ENCODE assay signal across 1 cellular context in the genomic region with DNA sequence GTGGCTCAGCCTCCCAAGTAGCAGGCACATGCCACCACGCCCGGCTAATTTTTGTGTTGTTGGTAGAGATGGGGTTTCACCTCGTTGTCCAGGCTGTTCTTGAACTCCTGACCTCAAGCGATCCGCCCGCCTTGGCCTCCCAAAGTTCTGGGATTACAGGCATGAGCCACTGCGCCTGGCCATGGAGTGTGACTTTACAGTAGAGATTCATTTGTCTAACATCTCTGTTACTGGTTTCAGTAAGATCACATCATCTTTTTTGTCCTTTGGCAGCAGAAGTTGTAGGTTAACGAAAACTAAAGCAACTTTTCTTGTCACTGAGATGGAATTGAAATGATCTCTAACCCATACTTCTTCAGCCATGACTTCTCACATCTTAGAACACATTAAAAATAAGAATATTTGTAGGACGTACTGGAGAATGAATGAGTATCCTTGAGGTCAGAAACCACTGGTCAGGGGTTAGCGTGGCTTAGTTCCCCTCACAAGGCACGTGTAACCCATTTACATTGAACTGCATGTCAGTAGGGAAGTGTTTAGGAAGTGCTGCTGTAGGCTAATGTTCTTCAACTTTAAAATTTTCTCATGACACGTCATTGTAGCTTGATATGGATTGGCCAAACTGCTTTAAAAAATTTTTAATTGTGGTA.
TF ChIP-seq lines count a peak whose summit lies in the region.

No MANE protein-coding gene starts in this region.

TF ChIP-seq in GM12878, 131 proteins besides CTCF, POLR2A, EP300 and RAD21 (continued from another document):
- TF ChIP-seq NFXL1 (IDR thresholded peaks at IDR 0.05; ENCODE audit: borderline replicate concordance), result no peak
- TF ChIP-seq BHLHE40 (IDR thresholded peaks at IDR 0.05; ENCODE audit: borderline replicate concordance in 1 of 2, low read depth in 2 of 2, low read length in 1 of 2), result peak; percentile 90 to 92
- no peak for TF ChIP-seq HCFC1 (IDR thresholded peaks at IDR 0.05; ENCODE audit: low read length)
- TF ChIP-seq POLR2AphosphoS5 (IDR thresholded peaks at IDR 0.05; ENCODE audit: low read length), result no peak
- TF ChIP-seq NR2F1 (conservative IDR thresholded peaks at IDR 0.05), result 0 out of 2 replicates have a peak, but pooled peaks have one; percentile 44
- no peak for TF ChIP-seq RBBP5 (conservative IDR thresholded peaks at IDR 0.05)
- no peak for TF ChIP-seq BCL11A (IDR thresholded peaks at IDR 0.05; ENCODE audit: low read depth, low read length)
- TF ChIP-seq ATF7 (IDR thresholded peaks at IDR 0.05; ENCODE audit: low read depth), result no peak
- no peak for TF ChIP-seq SREBF2 (IDR thresholded peaks at IDR 0.05; ENCODE audit: low read length)
- TF ChIP-seq, protein P1, sequence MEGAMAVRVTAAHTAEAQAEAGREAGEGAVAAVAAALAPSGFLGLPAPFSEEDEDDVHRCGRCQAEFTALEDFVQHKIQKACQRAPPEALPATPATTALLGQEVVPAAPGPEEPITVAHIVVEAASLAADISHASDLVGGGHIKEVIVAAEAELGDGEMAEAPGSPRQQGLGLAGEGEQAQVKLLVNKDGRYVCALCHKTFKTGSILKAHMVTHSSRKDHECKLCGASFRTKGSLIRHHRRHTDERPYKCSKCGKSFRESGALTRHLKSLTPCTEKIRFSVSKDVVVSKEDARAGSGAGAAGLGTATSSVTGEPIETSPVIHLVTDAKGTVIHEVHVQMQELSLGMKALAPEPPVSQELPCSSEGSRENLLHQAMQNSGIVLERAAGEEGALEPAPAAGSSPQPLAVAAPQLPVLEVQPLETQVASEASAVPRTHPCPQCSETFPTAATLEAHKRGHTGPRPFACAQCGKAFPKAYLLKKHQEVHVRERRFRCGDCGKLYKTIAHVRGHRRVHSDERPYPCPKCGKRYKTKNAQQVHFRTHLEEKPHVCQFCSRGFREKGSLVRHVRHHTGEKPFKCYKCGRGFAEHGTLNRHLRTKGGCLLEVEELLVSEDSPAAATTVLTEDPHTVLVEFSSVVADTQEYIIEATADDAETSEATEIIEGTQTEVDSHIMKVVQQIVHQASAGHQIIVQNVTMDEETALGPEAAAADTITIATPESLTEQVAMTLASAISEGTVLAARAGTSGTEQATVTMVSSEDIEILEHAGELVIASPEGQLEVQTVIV (IDR thresholded peaks at IDR 0.05; ENCODE audit: borderline replicate concordance, partially characterized antibody), result no peak
- no peak for TF ChIP-seq SMC3 (IDR thresholded peaks at IDR 0.05; ENCODE audit: borderline replicate concordance, low read length)
- TF ChIP-seq TARDBP (IDR thresholded peaks at IDR 0.05; ENCODE audit: borderline replicate concordance), result no peak
- TF ChIP-seq ASH2L (IDR thresholded peaks at IDR 0.05; ENCODE audit: borderline replicate concordance, low read depth), result no peak
- no peak for TF ChIP-seq SUZ12 (IDR thresholded peaks at IDR 0.05; ENCODE audit: unreplicated experiment)
- TF ChIP-seq CBFB (IDR thresholded peaks at IDR 0.05; ENCODE audit: low read depth), result 0 out of 2 replicates have a peak, but pooled peaks have one; percentile 20
- TF ChIP-seq PML (IDR thresholded peaks at IDR 0.05; ENCODE audit: low read length), result peak; percentile 33; the same call in 1 of the 2 replicates
- TF ChIP-seq SMAD1 (IDR thresholded peaks at IDR 0.05; ENCODE audit: low read depth, partially characterized antibody), result no peak
- no peak for TF ChIP-seq BACH1 (IDR thresholded peaks at IDR 0.05; ENCODE audit: borderline replicate concordance)
- no peak for TF ChIP-seq MEF2B (IDR thresholded peaks at IDR 0.05; ENCODE audit: partially characterized antibody, poor library complexity, severe bottlenecking)
- TF ChIP-seq MTA2 (IDR thresholded peaks at IDR 0.05; ENCODE audit: low read depth), result no peak
- no peak for TF ChIP-seq TBL1XR1 (IDR thresholded peaks at IDR 0.05; ENCODE audit: low read depth, low read length)
- TF ChIP-seq GABPA (IDR thresholded peaks at IDR 0.05; ENCODE audit: low read depth), result no peak
- no peak for TF ChIP-seq TAF1 (IDR thresholded peaks at IDR 0.05; ENCODE audit: borderline replicate concordance, low read depth, low read length)
- TF ChIP-seq STAT3 (IDR thresholded peaks at IDR 0.05; ENCODE audit: low read depth, low read length), result no peak
- peak in 1 of 2 experiments; percentile 43; a peak in 2 of 4 replicates for TF ChIP-seq IKZF2 (IDR thresholded peaks at IDR 0.05)
- TF ChIP-seq, protein P2, sequence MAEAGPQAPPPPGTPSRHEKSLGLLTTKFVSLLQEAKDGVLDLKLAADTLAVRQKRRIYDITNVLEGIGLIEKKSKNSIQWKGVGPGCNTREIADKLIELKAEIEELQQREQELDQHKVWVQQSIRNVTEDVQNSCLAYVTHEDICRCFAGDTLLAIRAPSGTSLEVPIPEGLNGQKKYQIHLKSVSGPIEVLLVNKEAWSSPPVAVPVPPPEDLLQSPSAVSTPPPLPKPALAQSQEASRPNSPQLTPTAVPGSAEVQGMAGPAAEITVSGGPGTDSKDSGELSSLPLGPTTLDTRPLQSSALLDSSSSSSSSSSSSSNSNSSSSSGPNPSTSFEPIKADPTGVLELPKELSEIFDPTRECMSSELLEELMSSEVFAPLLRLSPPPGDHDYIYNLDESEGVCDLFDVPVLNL (IDR thresholded peaks at IDR 0.05; ENCODE audit: low read depth, low read length), result no peak
- no peak for TF ChIP-seq BMI1 (IDR thresholded peaks at IDR 0.05; ENCODE audit: borderline replicate concordance)
- no peak for TF ChIP-seq ZNF384 (IDR thresholded peaks at IDR 0.05; ENCODE audit: borderline replicate concordance, low read depth, low read length)
- TF ChIP-seq, protein P3, sequence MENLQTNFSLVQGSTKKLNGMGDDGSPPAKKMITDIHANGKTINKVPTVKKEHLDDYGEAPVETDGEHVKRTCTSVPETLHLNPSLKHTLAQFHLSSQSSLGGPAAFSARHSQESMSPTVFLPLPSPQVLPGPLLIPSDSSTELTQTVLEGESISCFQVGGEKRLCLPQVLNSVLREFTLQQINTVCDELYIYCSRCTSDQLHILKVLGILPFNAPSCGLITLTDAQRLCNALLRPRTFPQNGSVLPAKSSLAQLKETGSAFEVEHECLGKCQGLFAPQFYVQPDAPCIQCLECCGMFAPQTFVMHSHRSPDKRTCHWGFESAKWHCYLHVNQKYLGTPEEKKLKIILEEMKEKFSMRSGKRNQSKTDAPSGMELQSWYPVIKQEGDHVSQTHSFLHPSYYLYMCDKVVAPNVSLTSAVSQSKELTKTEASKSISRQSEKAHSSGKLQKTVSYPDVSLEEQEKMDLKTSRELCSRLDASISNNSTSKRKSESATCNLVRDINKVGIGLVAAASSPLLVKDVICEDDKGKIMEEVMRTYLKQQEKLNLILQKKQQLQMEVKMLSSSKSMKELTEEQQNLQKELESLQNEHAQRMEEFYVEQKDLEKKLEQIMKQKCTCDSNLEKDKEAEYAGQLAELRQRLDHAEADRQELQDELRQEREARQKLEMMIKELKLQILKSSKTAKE (IDR thresholded peaks at IDR 0.05; ENCODE audit: low read depth, poor library complexity, severe bottlenecking), result no peak
- TF ChIP-seq, protein P4, sequence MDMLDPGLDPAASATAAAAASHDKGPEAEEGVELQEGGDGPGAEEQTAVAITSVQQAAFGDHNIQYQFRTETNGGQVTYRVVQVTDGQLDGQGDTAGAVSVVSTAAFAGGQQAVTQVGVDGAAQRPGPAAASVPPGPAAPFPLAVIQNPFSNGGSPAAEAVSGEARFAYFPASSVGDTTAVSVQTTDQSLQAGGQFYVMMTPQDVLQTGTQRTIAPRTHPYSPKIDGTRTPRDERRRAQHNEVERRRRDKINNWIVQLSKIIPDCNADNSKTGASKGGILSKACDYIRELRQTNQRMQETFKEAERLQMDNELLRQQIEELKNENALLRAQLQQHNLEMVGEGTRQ (IDR thresholded peaks at IDR 0.05; ENCODE audit: borderline replicate concordance, low read depth, low read length), result no peak
- no peak for TF ChIP-seq WRNIP1 (IDR thresholded peaks at IDR 0.05; ENCODE audit: borderline replicate concordance, low read depth, low read length)
- no peak for TF ChIP-seq CHD2 (IDR thresholded peaks at IDR 0.05; ENCODE audit: borderline replicate concordance, low read depth, low read length)
- TF ChIP-seq SIX5 (IDR thresholded peaks at IDR 0.05; ENCODE audit: low read depth, low read length, severe bottlenecking), result no peak
- TF ChIP-seq, protein P5, sequence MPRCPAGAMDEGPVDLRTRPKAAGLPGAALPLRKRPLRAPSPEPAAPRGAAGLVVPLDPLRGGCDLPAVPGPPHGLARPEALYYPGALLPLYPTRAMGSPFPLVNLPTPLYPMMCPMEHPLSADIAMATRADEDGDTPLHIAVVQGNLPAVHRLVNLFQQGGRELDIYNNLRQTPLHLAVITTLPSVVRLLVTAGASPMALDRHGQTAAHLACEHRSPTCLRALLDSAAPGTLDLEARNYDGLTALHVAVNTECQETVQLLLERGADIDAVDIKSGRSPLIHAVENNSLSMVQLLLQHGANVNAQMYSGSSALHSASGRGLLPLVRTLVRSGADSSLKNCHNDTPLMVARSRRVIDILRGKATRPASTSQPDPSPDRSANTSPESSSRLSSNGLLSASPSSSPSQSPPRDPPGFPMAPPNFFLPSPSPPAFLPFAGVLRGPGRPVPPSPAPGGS (IDR thresholded peaks at IDR 0.05; ENCODE audit: borderline replicate concordance, insufficient read depth, low read depth, low read length, poor library complexity, severe bottlenecking), result no peak
- TF ChIP-seq, protein P6, sequence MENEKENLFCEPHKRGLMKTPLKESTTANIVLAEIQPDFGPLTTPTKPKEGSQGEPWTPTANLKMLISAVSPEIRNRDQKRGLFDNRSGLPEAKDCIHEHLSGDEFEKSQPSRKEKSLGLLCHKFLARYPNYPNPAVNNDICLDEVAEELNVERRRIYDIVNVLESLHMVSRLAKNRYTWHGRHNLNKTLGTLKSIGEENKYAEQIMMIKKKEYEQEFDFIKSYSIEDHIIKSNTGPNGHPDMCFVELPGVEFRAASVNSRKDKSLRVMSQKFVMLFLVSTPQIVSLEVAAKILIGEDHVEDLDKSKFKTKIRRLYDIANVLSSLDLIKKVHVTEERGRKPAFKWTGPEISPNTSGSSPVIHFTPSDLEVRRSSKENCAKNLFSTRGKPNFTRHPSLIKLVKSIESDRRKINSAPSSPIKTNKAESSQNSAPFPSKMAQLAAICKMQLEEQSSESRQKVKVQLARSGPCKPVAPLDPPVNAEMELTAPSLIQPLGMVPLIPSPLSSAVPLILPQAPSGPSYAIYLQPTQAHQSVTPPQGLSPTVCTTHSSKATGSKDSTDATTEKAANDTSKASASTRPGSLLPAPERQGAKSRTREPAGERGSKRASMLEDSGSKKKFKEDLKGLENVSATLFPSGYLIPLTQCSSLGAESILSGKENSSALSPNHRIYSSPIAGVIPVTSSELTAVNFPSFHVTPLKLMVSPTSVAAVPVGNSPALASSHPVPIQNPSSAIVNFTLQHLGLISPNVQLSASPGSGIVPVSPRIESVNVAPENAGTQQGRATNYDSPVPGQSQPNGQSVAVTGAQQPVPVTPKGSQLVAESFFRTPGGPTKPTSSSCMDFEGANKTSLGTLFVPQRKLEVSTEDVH (IDR thresholded peaks at IDR 0.05; ENCODE audit: low read depth, partially characterized antibody), result no peak
- TF ChIP-seq CEBPB (IDR thresholded peaks at IDR 0.05; ENCODE audit: borderline replicate concordance in 1 of 2, low read depth in 2 of 2, low read length in 2 of 2), result no peak
- no peak for TF ChIP-seq RAD51 (IDR thresholded peaks at IDR 0.05)
- no peak for TF ChIP-seq SIN3A (IDR thresholded peaks at IDR 0.05; ENCODE audit: low read depth, low read length)
- TF ChIP-seq EED (IDR thresholded peaks at IDR 0.05; ENCODE audit: low read depth), result peak; percentile 81
